Comparison of ENCODE assay signal across 1 cellular context in genomic region chr9:89311346-89312153, GRCh38.
TF ChIP-seq lines count a peak whose summit lies in the region.

No MANE protein-coding gene starts in this region.

TF ChIP-seq in endothelial cell of umbilical vein, 7 proteins besides CTCF, POLR2A, EP300 and RAD21:
- no peak for TF ChIP-seq MYC (IDR thresholded peaks at IDR 0.05; ENCODE audit: low read depth, low read length)
- TF ChIP-seq POLR2AphosphoS5 (IDR thresholded peaks at IDR 0.05; ENCODE audit: insufficient read depth, low read depth, low read length) = no peak
- no peak for TF ChIP-seq GATA2 (IDR thresholded peaks at IDR 0.05; ENCODE audit: insufficient read depth, insufficient read length, low read depth, low read length)
- TF ChIP-seq JUN (IDR thresholded peaks at IDR 0.05; ENCODE audit: borderline replicate concordance, insufficient read depth, insufficient read length, low read depth) = no peak
- no peak for TF ChIP-seq FOS (IDR thresholded peaks at IDR 0.05; ENCODE audit: borderline replicate concordance, insufficient read depth, low read length)
- TF ChIP-seq MAX (IDR thresholded peaks at IDR 0.05; ENCODE audit: insufficient read depth, insufficient read length) = no peak
- no peak for TF ChIP-seq EZH2 (IDR thresholded peaks at IDR 0.05; ENCODE audit: borderline replicate concordance, low read depth, low read length, severe bottlenecking)
